1 cellular context compared by ENCODE assay signal in the genomic region with DNA sequence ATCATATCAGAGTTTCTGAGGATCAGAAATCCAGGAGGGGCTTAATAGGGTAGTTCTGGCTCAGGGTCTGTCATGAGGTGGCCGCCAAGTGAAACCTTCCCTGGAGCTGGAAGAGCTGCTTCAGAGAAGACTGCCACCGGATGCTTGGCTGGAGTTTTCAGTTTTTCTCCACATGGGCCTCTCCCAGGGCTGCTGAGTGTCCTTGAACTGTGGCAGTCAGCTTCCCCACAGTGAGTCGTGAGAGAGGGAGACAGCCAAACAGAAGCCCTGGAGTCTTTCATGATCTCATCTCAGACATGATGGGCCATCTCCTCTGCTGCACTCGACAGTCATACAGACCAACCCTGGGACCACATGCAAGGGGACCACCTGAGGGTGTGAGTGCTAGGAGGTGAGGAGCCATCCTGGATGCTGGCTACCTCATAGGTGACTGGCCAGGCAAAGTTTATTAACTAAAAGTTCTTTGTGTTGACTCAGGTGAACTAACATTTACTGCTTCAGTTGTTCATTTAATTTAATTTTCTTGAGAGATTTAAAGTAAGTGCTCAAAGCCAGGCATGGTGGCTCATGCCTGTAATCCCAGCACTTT.
TF ChIP-seq lines count a peak whose summit lies in the region.

No MANE protein-coding gene starts in this region.

TF ChIP-seq in IMR-90, 13 proteins besides CTCF, POLR2A, EP300 and RAD21:
- no peak for TF ChIP-seq RFX5 (IDR thresholded peaks at IDR 0.05; ENCODE audit: low read depth, low read length)
- TF ChIP-seq MXI1 (IDR thresholded peaks at IDR 0.05; ENCODE audit: borderline replicate concordance, low read depth, low read length), result no peak
- no peak for TF ChIP-seq FOS (IDR thresholded peaks at IDR 0.05; ENCODE audit: low read depth, low read length)
- TF ChIP-seq RCOR1 (IDR thresholded peaks at IDR 0.05; ENCODE audit: insufficient replicate concordance, low read length), result no peak
- TF ChIP-seq, protein P1, sequence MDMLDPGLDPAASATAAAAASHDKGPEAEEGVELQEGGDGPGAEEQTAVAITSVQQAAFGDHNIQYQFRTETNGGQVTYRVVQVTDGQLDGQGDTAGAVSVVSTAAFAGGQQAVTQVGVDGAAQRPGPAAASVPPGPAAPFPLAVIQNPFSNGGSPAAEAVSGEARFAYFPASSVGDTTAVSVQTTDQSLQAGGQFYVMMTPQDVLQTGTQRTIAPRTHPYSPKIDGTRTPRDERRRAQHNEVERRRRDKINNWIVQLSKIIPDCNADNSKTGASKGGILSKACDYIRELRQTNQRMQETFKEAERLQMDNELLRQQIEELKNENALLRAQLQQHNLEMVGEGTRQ (IDR thresholded peaks at IDR 0.05; ENCODE audit: low read depth, low read length), result no peak
- TF ChIP-seq MAZ (IDR thresholded peaks at IDR 0.05; ENCODE audit: borderline replicate concordance, low read depth, low read length), result no peak
- TF ChIP-seq SMC3 (IDR thresholded peaks at IDR 0.05; ENCODE audit: low read depth, low read length), result no peak
- TF ChIP-seq BHLHE40 (IDR thresholded peaks at IDR 0.05; ENCODE audit: low read depth, low read length), result no peak
